14 cellular contexts compared by ENCODE assay signal in genomic region chr21:44005593-44005992, GRCh38. TPM values are rescaled to one million over a fixed set of nuclear protein-coding genes. Genes with fewer than 3 reads are reported as not detected.
A peak's percentile ranks its signal among the peaks of the same experiment; 100 is the strongest.
DNase-seq lines count a peak whose midpoint lies in the region; ATAC-seq and TF ChIP-seq lines count a peak whose summit lies in the region.
"Had no signal": no experiment of that assay in that cellular context is flagged by ENCODE, and none has a peak within 500 bp of the region (broad histone marks: within the 10 kb centered on the region; RNA-seq: fewer than 3 reads in every experiment).

No MANE protein-coding gene starts in this region.

- POLR2A ChIA-PET in activated CD4-positive, alpha-beta memory T cell treated with anti-CD3 and anti-CD28 coated beads for 36 hours (lab: Charles Lee): no interaction called here

- no peaks in the 10 kb centered on the region for H3K9me3 Mint-ChIP-seq in activated CD4-positive, alpha-beta memory T cell treated with anti-CD3 and anti-CD28 coated beads for 36 hours
- H3K9me3 Mint-ChIP-seq: activated naive CD4-positive, alpha-beta T cell treated with anti-CD3 and anti-CD28 coated beads, Interleukin-2, amount 50 U/mL, for 24 hours had no signal

- no peaks in the 10 kb centered on the region for H3K9me2 ChIP-seq in hepatocyte (replicated peaks; ENCODE audit: insufficient read depth)

- H3K4me1 Mint-ChIP-seq in T-helper 17 cell: peaks cover 5% of the 10 kb centered on the region
- H3K4me1 Mint-ChIP-seq in activated CD4-positive, alpha-beta memory T cell treated with anti-CD3 and anti-CD28 coated beads for 36 hours (ENCODE audit: low read depth): no peaks in the 10 kb centered on the region

- no peaks in the 10 kb centered on the region for H3K79me2 ChIP-seq in hepatocyte

- H3K27ac ChIP-seq in heart right ventricle: peak overlapping the region in 9 of 10 donors; percentile 63 to 79 (median 75)
- H3K27ac ChIP-seq in hepatocyte: peak overlapping the region; percentile 83
- peak overlapping the region; percentile 48 to 87 (median 82) for H3K27ac ChIP-seq in sigmoid colon
- peak overlapping the region; percentile 80 to 85 for H3K27ac ChIP-seq in uterus

- no peak overlapping the region for H3K27ac Mint-ChIP-seq in T-helper 17 cell
- no peak overlapping the region for H3K27ac Mint-ChIP-seq in activated CD4-positive, alpha-beta memory T cell treated with anti-CD3 and anti-CD28 coated beads for 36 hours
- H3K27ac Mint-ChIP-seq: activated naive CD4-positive, alpha-beta T cell treated with anti-CD3 and anti-CD28 coated beads, Interleukin-2, amount 50 U/mL, for 24 hours had no signal

- H2AFZ ChIP-seq in hepatocyte: no peak overlapping the region

- intact Hi-C loops in heart right ventricle (cut with DNase I): loop anchor here in 1 of 10 donors (10.0 kb wide), 2 partner anchors 49 to 309 kb away; no protein-coding TSS in a partner anchor
- intact Hi-C loops in left ventricle myocardium superior (cut with micrococcal nuclease): no loop called here
- intact Hi-C loops in sigmoid colon (cut with DNase I): no loop called here
- intact Hi-C loops in uterus (cut with DNase I; ENCODE audit: low total_unique reads): no loop called here
- intact Hi-C loops in activated CD4-positive, alpha-beta memory T cell treated with anti-CD3 and anti-CD28 coated beads for 36 hours (cut with micrococcal nuclease): no loop called here

- TF ChIP-seq EP300 in sigmoid colon (IDR thresholded peaks at IDR 0.05): no peak

- CTCF ChIA-PET in activated CD4-positive, alpha-beta memory T cell treated with anti-CD3 and anti-CD28 coated beads for 36 hours (lab: Charles Lee): no interaction called here

- H3K27me3 Mint-ChIP-seq in T-helper 17 cell: no peaks in the 10 kb centered on the region
- H3K27me3 Mint-ChIP-seq in activated CD4-positive, alpha-beta memory T cell treated with anti-CD3 and anti-CD28 coated beads for 36 hours: no peaks in the 10 kb centered on the region
- H3K27me3 Mint-ChIP-seq: activated naive CD4-positive, alpha-beta T cell treated with anti-CD3 and anti-CD28 coated beads, Interleukin-2, amount 50 U/mL, for 24 hours had no signal

- H3K4me3 ChIP-seq in heart right ventricle: no peak overlapping the region
- H3K4me3 ChIP-seq in hepatocyte: no peak overlapping the region
- H3K4me3 ChIP-seq in sigmoid colon: no peak overlapping the region
- no peak overlapping the region for H3K4me3 ChIP-seq in uterus

- H3K4me2 ChIP-seq in hepatocyte: no peak overlapping the region

- WGBS in heart right ventricle, 2 donors: 81 to 90% methylated on average over 9 of the region's 9 CpGs
- 81% methylated on average over 9 of the region's 9 CpGs for WGBS in hepatocyte (ENCODE audit: low lambda C conversion rate, missing lambda C conversion rate)
- WGBS in sigmoid colon, 2 donors: 87 to 91% methylated on average over 9 of the region's 9 CpGs

- TF ChIP-seq CTCF in heart right ventricle (IDR thresholded peaks at IDR 0.05) (no peak), hepatocyte (IDR thresholded peaks at IDR 0.05; ENCODE audit: poor library complexity) (no peak), sigmoid colon (IDR thresholded peaks at IDR 0.05) (no peak), uterus (IDR thresholded peaks at IDR 0.05) (no peak)

- ATAC-seq in heart right ventricle (no peak), left ventricle myocardium superior (no peak), T-helper 17 cell (no peak)

- H3K4me3 Mint-ChIP-seq in T-helper 17 cell: no peak overlapping the region
- H3K4me3 Mint-ChIP-seq in activated CD4-positive, alpha-beta memory T cell treated with anti-CD3 and anti-CD28 coated beads for 36 hours: no peak overlapping the region
- H3K4me3 Mint-ChIP-seq: activated naive CD4-positive, alpha-beta T cell treated with anti-CD3 and anti-CD28 coated beads, Interleukin-2, amount 50 U/mL, for 24 hours had no signal

- H3K36me3 ChIP-seq in heart right ventricle (no peaks in the 10 kb centered on the region), hepatocyte (replicated peaks; ENCODE audit: insufficient read depth, low read depth) (no peaks in the 10 kb centered on the region), sigmoid colon (no peaks in the 10 kb centered on the region), uterus (no peaks in the 10 kb centered on the region)

- DNase-seq in heart right ventricle: no peak
- DNase-seq in left ventricle myocardium superior: no peak
- no peak for DNase-seq in hepatocyte (ENCODE audit: low spot score)
- DNase-seq in sigmoid colon: no peak
- no peak for DNase-seq in uterus
- DNase-seq in activated CD4-positive, alpha-beta T cell treated with anti-CD3 and anti-CD28 coated beads for 48 hours: no peak
- DNase-seq in T-helper 17 cell: no peak
- DNase-seq in activated CD4-positive, alpha-beta memory T cell treated with anti-CD3 and anti-CD28 coated beads for 36 hours: no peak
- DNase-seq: activated CD4-positive, alpha-beta T cell treated with anti-CD3 and anti-CD28 coated beads, Interleukin-2, amount 50 U/mL, for 1 hour; effector CD8-positive, alpha-beta T cell; midbrain; NCI-H510A treated with DMSO at 0.1 percent for 48 hours; stimulated activated CD4-positive, alpha-beta T cell treated with anti-CD3 and anti-CD28 coated beads, Interleukin-15, amount 100 ng/mL, for 24 hours had no signal

- peaks cover 0 to 11% (median 0%) of the 10 kb centered on the region in 9 donors for H3K4me1 ChIP-seq in heart right ventricle
- H3K4me1 ChIP-seq in hepatocyte (ENCODE audit: insufficient read depth): no peaks in the 10 kb centered on the region
- H3K4me1 ChIP-seq in sigmoid colon: peaks cover 0 to 22% (median 16%) of the 10 kb centered on the region in 4 donors
- no peaks in the 10 kb centered on the region for H3K4me1 ChIP-seq in uterus

- H3K36me3 Mint-ChIP-seq in T-helper 17 cell (ENCODE audit: low read depth): no peaks in the 10 kb centered on the region
- no peaks in the 10 kb centered on the region for H3K36me3 Mint-ChIP-seq in activated CD4-positive, alpha-beta memory T cell treated with anti-CD3 and anti-CD28 coated beads for 36 hours

- H3K9me3 ChIP-seq in heart right ventricle (no peaks in the 10 kb centered on the region), hepatocyte (ENCODE audit: low read depth) (no peaks in the 10 kb centered on the region), sigmoid colon (no peaks in the 10 kb centered on the region), uterus (no peaks in the 10 kb centered on the region), T-helper 17 cell (ENCODE audit: control insufficient read depth, low read length, poor library complexity, severe bottlenecking) (no peaks in the 10 kb centered on the region)

- TF ChIP-seq POLR2A in sigmoid colon (IDR thresholded peaks at IDR 0.05) (no peak), uterus (IDR thresholded peaks at IDR 0.05) (no peak)

- no peaks in the 10 kb centered on the region for H4K20me1 ChIP-seq in hepatocyte (ENCODE audit: insufficient read depth, poor library complexity, severe bottlenecking)

- H3K27me3 ChIP-seq in heart right ventricle (no peaks in the 10 kb centered on the region), hepatocyte (no peaks in the 10 kb centered on the region), sigmoid colon (no peaks in the 10 kb centered on the region), uterus (no peaks in the 10 kb centered on the region)

RNA-seq across cellular contexts. Expression of gene TRAPPC10, which starts 6.5 kb away (rescaled TPM):
- total RNA-seq in heart right ventricle (10 to 100 TPM; 18.7 to 26.2 (median 20.3) TPM), left ventricle myocardium superior (17.5 TPM), hepatocyte (16.6 and 17.7 TPM in 2 replicates), sigmoid colon (10 to 100 TPM; 18.7 to 26.6 (median 20.3) TPM), uterus (10 to 100 TPM in 3 of 4 donors, 1 to 10 TPM in 1; 3.8 to 45.2 (median 22.9) TPM), T-helper 17 cell (100 to 1,000 TPM; 107 to 122 TPM)
- polyA plus RNA-seq in heart right ventricle (1 to 10 TPM; 4.7 to 6.0 TPM), hepatocyte (12.9 and 13.1 TPM in 2 replicates), sigmoid colon (10 to 100 TPM in 2 of 3 donors, 1 to 10 TPM in 1; 8.4 to 27.3 (median 14.3) TPM)
- 10 to 100 TPM; 46.1 to 50.5 TPM for total RNA-seq in activated CD4-positive, alpha-beta memory T cell treated with anti-CD3 and anti-CD28 coated beads for 36 hours
